In the genomic region with DNA sequence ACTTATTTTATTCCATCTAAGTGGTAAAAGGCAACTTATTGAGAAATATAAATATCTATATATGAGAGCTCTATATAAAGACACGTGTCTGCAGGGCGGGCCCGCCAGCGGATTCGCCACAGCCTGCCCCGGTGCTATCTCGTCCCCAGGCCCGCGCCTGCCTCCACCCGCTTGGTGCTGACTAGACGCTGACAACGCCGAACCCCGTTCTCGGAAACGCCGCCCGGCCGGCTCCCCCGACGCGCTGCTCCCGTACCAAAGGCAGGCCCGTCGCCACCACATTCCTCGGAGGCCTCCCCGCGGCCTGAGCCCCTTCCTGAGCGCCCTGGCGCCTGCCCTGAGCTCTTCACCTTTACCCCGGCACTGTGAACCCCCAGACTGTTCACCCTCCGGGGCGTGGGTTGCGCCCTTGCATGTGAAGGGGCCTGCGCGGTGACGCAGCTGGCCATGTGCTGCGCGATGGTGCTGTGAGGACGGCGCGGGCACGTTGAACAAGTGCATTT, we compare ENCODE assay signal across 29 cellular contexts. TPM values are rescaled to one million over a fixed set of nuclear protein-coding genes. Genes with fewer than 3 reads are reported as not detected.
A peak's percentile ranks its signal among the peaks of the same experiment; 100 is the strongest.
DNase-seq lines count a peak whose midpoint lies in the region; ATAC-seq and TF ChIP-seq lines count a peak whose summit lies in the region.
"Had no signal": no experiment of that assay in that cellular context is flagged by ENCODE, and none has a peak within 500 bp of the region (broad histone marks: within the 10 kb centered on the region; RNA-seq: fewer than 3 reads in every experiment).

No MANE protein-coding gene starts in this region.

- H3K36me3 ChIP-seq in SK-N-MC (ENCODE audit: insufficient read depth, low read length) (peaks cover 28% of the 10 kb centered on the region; the same call in 1 of the 2 replicates), mesodermal cell (ENCODE audit: control insufficient read depth, insufficient read depth, low read length) (peaks cover 67% of the 10 kb centered on the region), MG63 (peaks cover 10% of the 10 kb centered on the region; the same call in 1 of the 2 replicates)

- no peaks in the 10 kb centered on the region for H3K4me1 ChIP-seq in mesodermal cell (ENCODE audit: control insufficient read depth, insufficient read depth, low read length, poor library complexity, severe bottlenecking)
- H3K4me1 ChIP-seq: SJCRH30 had no signal

- H3K27me3 Mint-ChIP-seq in natural killer cell (ENCODE audit: low read depth in 2 of 2) (no peaks in the 10 kb centered on the region), type B pancreatic cell (no peaks in the 10 kb centered on the region)
- H3K27me3 Mint-ChIP-seq in natural killer cell treated with Interleukin-12 subunit alpha and Interleukin-12 subunit beta and Interleukin-15 and Interleukin-18, amount 100 ng/mL, for 72 hours = no peaks in the 10 kb centered on the region
- H3K27me3 Mint-ChIP-seq: activated CD4-positive, alpha-beta memory T cell treated with anti-CD3 and anti-CD28 coated beads for 36 hours; T-cell had no signal

- H3K4me3 Mint-ChIP-seq in natural killer cell (peak overlapping the region; percentile 45), type B pancreatic cell (peak overlapping the region; percentile 44)
- no peak overlapping the region for H3K4me3 Mint-ChIP-seq in natural killer cell treated with Interleukin-12 subunit alpha and Interleukin-12 subunit beta and Interleukin-15 and Interleukin-18, amount 100 ng/mL, for 72 hours
- H3K4me3 Mint-ChIP-seq: activated CD4-positive, alpha-beta memory T cell treated with anti-CD3 and anti-CD28 coated beads for 36 hours; T-cell had no signal

- DNase-seq in natural killer cell = no peak
- DNase-seq in natural killer cell treated with Interleukin-12 subunit alpha and Interleukin-12 subunit beta and Interleukin-15 and Interleukin-18, amount 100 ng/mL, for 72 hours (ENCODE audit: low spot score) = no peak
- DNase-seq in SK-N-MC (ENCODE audit: low read depth, low spot score) = no peak
- no peak for DNase-seq in type B pancreatic cell (ENCODE audit: extremely low spot score, unreplicated experiment)
- DNase-seq in MG63 = no peak
- DNase-seq in stimulated activated CD8-positive, alpha-beta memory T cell treated with anti-CD3 and anti-CD28 coated beads, Interleukin-4, amount 100 ng/mL, for 48 hours = no peak
- no peak for DNase-seq in GOT3 (lab: John Stamatoyannopoulos, UW)
- DNase-seq: activated CD4-positive, alpha-beta memory T cell treated with anti-CD3 and anti-CD28 coated beads for 36 hours; activated CD4-positive, CD25-positive, alpha-beta regulatory T cell; activated gamma-delta T cell; HCEC 1CT; left lung; NCI-H1105; NCI-H1930; NCI-H345; NCI-H748 treated with DMSO at 0.1 percent for 48 hours; SJCRH30; T-cell had no signal

- WGBS in mesodermal cell (ENCODE audit: insufficient coverage in 2 of 2), 2 experiments = 97% methylated on average over 43 of the region's 43 CpGs

- H3K9ac ChIP-seq in SK-N-MC (ENCODE audit: insufficient read length) = no peak overlapping the region

- H3K27ac ChIP-seq in SK-N-MC (0 out of 2 replicates have a peak overlapping the region, but pooled peaks have one; percentile 36), mesodermal cell (ENCODE audit: low read depth, low read length, severe bottlenecking) (peak overlapping the region; percentile 10)
- H3K27ac ChIP-seq: C4-2B, left lung, SJCRH30 had no signal

- TF ChIP-seq CTCF in natural killer cell (IDR thresholded peaks at IDR 0.05) (no peak), type B pancreatic cell (conservative IDR thresholded peaks at IDR 0.05) (no peak)

- no peaks in the 10 kb centered on the region for H3K9me3 ChIP-seq in SK-N-MC (ENCODE audit: low read depth, low read length)
- no peaks in the 10 kb centered on the region for H3K9me3 ChIP-seq in mesodermal cell (ENCODE audit: control insufficient read depth, low read length)
- no peaks in the 10 kb centered on the region for H3K9me3 ChIP-seq in MG63
- H3K9me3 ChIP-seq: left lung, SJCRH30 had no signal

- no peak overlapping the region for H3K4me3 ChIP-seq in SK-N-MC
- H3K4me3 ChIP-seq in mesodermal cell (ENCODE audit: extremely low read depth, insufficient read depth, low read length, poor library complexity, severe bottlenecking) = no peak overlapping the region
- no peak overlapping the region for H3K4me3 ChIP-seq in MG63
- H3K4me3 ChIP-seq: left lung, SJCRH30 had no signal

- H3K4me1 Mint-ChIP-seq in natural killer cell (peaks cover under 1 to 13% of the 10 kb centered on the region in 2 donors), type B pancreatic cell (ENCODE audit: unreplicated experiment) (peaks cover 8% of the 10 kb centered on the region)
- H3K4me1 Mint-ChIP-seq in natural killer cell treated with Interleukin-12 subunit alpha and Interleukin-12 subunit beta and Interleukin-15 and Interleukin-18, amount 100 ng/mL, for 72 hours (ENCODE audit: low read depth in 2 of 2) = peaks cover 13 to 18% of the 10 kb centered on the region in 2 donors

- H3K27me3 ChIP-seq in MG63 = no peaks in the 10 kb centered on the region
- H3K27me3 ChIP-seq: left lung, SJCRH30 had no signal

- H3K36me3 Mint-ChIP-seq in natural killer cell = no peaks in the 10 kb centered on the region
- H3K36me3 Mint-ChIP-seq in natural killer cell treated with Interleukin-12 subunit alpha and Interleukin-12 subunit beta and Interleukin-15 and Interleukin-18, amount 100 ng/mL, for 72 hours = no peaks in the 10 kb centered on the region
- peaks cover 2% of the 10 kb centered on the region for H3K36me3 Mint-ChIP-seq in type B pancreatic cell

- intact Hi-C loops in natural killer cell (cut with micrococcal nuclease) = loop anchor here (10.0 kb wide), 1 partner anchor 75 kb away; the partner anchor contains the start of gene AP3D1

- H3K27ac Mint-ChIP-seq in natural killer cell (peak overlapping the region in 1 of 2 donors; percentile 24), type B pancreatic cell (peak overlapping the region; percentile 74)
- H3K27ac Mint-ChIP-seq in natural killer cell treated with Interleukin-12 subunit alpha and Interleukin-12 subunit beta and Interleukin-15 and Interleukin-18, amount 100 ng/mL, for 72 hours = no peak overlapping the region
- H3K27ac Mint-ChIP-seq: activated CD4-positive, alpha-beta memory T cell treated with anti-CD3 and anti-CD28 coated beads for 36 hours; T-cell had no signal

- no peak for ATAC-seq in natural killer cell
- ATAC-seq in natural killer cell treated with Interleukin-12 subunit alpha and Interleukin-12 subunit beta and Interleukin-15 and Interleukin-18, amount 100 ng/mL, for 72 hours = no peak
- ATAC-seq: left lung, T-cell had no signal

- H3K9me3 Mint-ChIP-seq in natural killer cell (no peaks in the 10 kb centered on the region), type B pancreatic cell (no peaks in the 10 kb centered on the region)
- no peaks in the 10 kb centered on the region for H3K9me3 Mint-ChIP-seq in natural killer cell treated with Interleukin-12 subunit alpha and Interleukin-12 subunit beta and Interleukin-15 and Interleukin-18, amount 100 ng/mL, for 72 hours
- H3K9me3 Mint-ChIP-seq: activated CD4-positive, alpha-beta memory T cell treated with anti-CD3 and anti-CD28 coated beads for 36 hours; T-cell had no signal

RNA-seq across cellular contexts. Expression of gene PLEKHJ1, which starts 6.0 kb away (rescaled TPM):
- total RNA-seq in natural killer cell (10 to 100 TPM; 36.7 to 45.8 (median 44.7) TPM), type B pancreatic cell (ENCODE audit: low replicate concordance) (107 and 131 TPM in 2 replicates)
- total RNA-seq in natural killer cell treated with Interleukin-12 subunit alpha and Interleukin-12 subunit beta and Interleukin-15 and Interleukin-18, amount 100 ng/mL, for 72 hours = 10 to 100 TPM; 59.8 to 85.9 TPM
- 74.4 TPM for polyA plus RNA-seq in mesodermal cell (2013, experiment 1 of 2)
- 68.4 TPM for polyA plus RNA-seq in mesodermal cell (2013, experiment 2 of 2)
- 23.1 and 25.6 TPM in 2 replicates for total RNA-seq in MG63 (2014; rRNA removed; shearing (Covaris generic); ENCODE audit: low replicate concordance)

RNA-seq across cellular contexts. Expression of gene SF3A2, which starts 6.5 kb away (rescaled TPM):
- total RNA-seq in natural killer cell (100 to 1,000 TPM; 143 to 165 (median 147) TPM), type B pancreatic cell (ENCODE audit: low replicate concordance) (95.5 and 129 TPM in 2 replicates)
- total RNA-seq in natural killer cell treated with Interleukin-12 subunit alpha and Interleukin-12 subunit beta and Interleukin-15 and Interleukin-18, amount 100 ng/mL, for 72 hours = 100 to 1,000 TPM in 1 of 2 donors, 10 to 100 TPM in 1; 99.2 to 192 TPM
- 115 TPM for polyA plus RNA-seq in mesodermal cell (2013, experiment 1 of 2)
- polyA plus RNA-seq in mesodermal cell (2013, experiment 2 of 2) = 92.3 TPM
- 5.5 and 23.7 TPM in 2 replicates for total RNA-seq in MG63 (2014; rRNA removed; shearing (Covaris generic); ENCODE audit: low replicate concordance)

RNA-seq across cellular contexts. Expression of gene AMH, which starts 19.0 kb away (rescaled TPM):
- 1 to 10 TPM in 1 of 3 donors, under 1 TPM in 2; 0.55 to 2.1 (median 0.88) TPM for total RNA-seq in natural killer cell
- 1 to 10 TPM; 2.8 to 3.5 TPM for total RNA-seq in natural killer cell treated with Interleukin-12 subunit alpha and Interleukin-12 subunit beta and Interleukin-15 and Interleukin-18, amount 100 ng/mL, for 72 hours
- polyA plus RNA-seq in mesodermal cell (2013, experiment 1 of 2) = 3.2 TPM
- 1.8 TPM for polyA plus RNA-seq in mesodermal cell (2013, experiment 2 of 2)
- total RNA-seq in type B pancreatic cell (ENCODE audit: low replicate concordance) = 13.8 and 49.5 TPM in 2 replicates
- total RNA-seq in MG63 (2014; rRNA removed; shearing (Covaris generic); ENCODE audit: low replicate concordance) = 0.49 and 4.1 TPM in 2 replicates
- polyA plus RNA-seq: AG04450 had no signal

RNA-seq across cellular contexts. Expression of gene JSRP1, which starts 26.1 kb away (rescaled TPM):
- 1 to 10 TPM in 1 of 3 donors, under 1 TPM in 1, not detected in 1; 0.82 to 2.0 TPM for total RNA-seq in natural killer cell
- total RNA-seq in natural killer cell treated with Interleukin-12 subunit alpha and Interleukin-12 subunit beta and Interleukin-15 and Interleukin-18, amount 100 ng/mL, for 72 hours = under 1 TPM in 1 of 2 donors, not detected in 1; 0.73 TPM
- polyA plus RNA-seq in mesodermal cell (2013, experiment 1 of 2) = not detected
- polyA plus RNA-seq in mesodermal cell (2013, experiment 2 of 2) = not detected
- total RNA-seq in type B pancreatic cell (ENCODE audit: low replicate concordance) = 0.72 TPM in 1 of 2 replicates, not detected in the other
- not detected in 2 replicates for total RNA-seq in MG63 (2014; rRNA removed; shearing (Covaris generic); ENCODE audit: low replicate concordance)
- total RNA-seq: dermis microvascular lymphatic vessel endothelial cell, fibroblast of lung, M059J, mesenteric fat pad, renal cortical epithelial cell had no signal
- polyA plus RNA-seq: AG04450, fibroblast of lung had no signal

RNA-seq across cellular contexts. Expression of gene PEAK3, which starts 51.9 kb away (rescaled TPM):
- total RNA-seq in natural killer cell (1 to 10 TPM; 5.7 to 9.5 (median 8.4) TPM), type B pancreatic cell (ENCODE audit: low replicate concordance) (0.10 TPM in 1 of 2 replicates, not detected in the other)
- total RNA-seq in natural killer cell treated with Interleukin-12 subunit alpha and Interleukin-12 subunit beta and Interleukin-15 and Interleukin-18, amount 100 ng/mL, for 72 hours = 1 to 10 TPM; 2.4 to 8.2 TPM
- polyA plus RNA-seq in mesodermal cell (2013, experiment 1 of 2) = not detected
- polyA plus RNA-seq in mesodermal cell (2013, experiment 2 of 2) = not detected
- total RNA-seq in MG63 (2014; rRNA removed; shearing (Covaris generic); ENCODE audit: low replicate concordance) = not detected in 2 replicates
- total RNA-seq: activated CD4-positive, alpha-beta memory T cell treated with anti-CD3 and anti-CD28 coated beads for 36 hours; Daoy; fibroblast of lung; glomerular endothelial cell; M059J; osteoblast had no signal
- polyA plus RNA-seq: fibroblast of lung had no signal
